In the genomic region with DNA sequence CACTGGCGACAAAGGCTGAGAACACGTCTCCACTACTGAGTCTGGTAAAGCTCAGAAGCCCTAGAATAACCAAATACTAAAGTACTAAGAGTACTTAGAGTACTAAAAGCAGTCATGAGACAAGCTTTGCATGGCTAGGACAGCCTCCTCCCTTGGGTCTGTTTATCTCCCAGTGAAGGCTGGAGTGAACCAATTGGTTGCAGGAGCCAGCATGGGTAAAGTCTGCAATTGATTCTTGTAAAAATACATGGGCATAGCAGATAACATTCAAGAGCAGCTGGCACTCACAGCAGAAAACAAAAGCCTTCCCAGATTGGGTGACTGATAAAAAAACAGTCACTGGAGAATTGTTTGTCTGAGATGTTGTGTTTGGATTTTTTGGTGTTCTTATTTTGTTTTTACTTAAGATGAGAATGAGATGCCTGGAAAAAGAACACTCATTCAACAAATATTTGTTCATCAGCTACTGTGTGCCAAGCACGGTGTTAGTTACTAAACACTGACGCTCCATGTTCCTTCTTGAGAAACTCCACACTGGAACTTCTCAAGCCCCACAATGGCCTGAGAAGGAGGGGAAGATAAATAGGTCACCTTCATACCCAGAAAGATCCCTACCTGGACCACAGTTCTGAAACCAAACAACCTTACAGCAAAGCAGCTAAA, we compare ENCODE assay signal across 18 cellular contexts. TPM values are rescaled to one million over a fixed set of nuclear protein-coding genes. Genes with fewer than 3 reads are reported as not detected.
DNase-seq lines count a peak whose midpoint lies in the region; ATAC-seq, FAIRE-seq and TF ChIP-seq lines count a peak whose summit lies in the region.
"Had no signal": no experiment of that assay in that cellular context is flagged by ENCODE, and none has a peak within 500 bp of the region (broad histone marks: within the 10 kb centered on the region; RNA-seq: fewer than 3 reads in every experiment).

No MANE protein-coding gene starts in this region.

- ATAC-seq in HepG2, result no peak
- no peak for ATAC-seq in aorta (ENCODE audit: low FRiP score)
- no peak for ATAC-seq in HG03139 (IDR thresholded peaks at IDR 0.05; ENCODE audit: unreplicated experiment)
- ATAC-seq: esophagus mucosa had no signal

- H3K4me2 ChIP-seq in HepG2 (ENCODE audit: low read depth, low read length) (no peak overlapping the region), endothelial cell of umbilical vein (ENCODE audit: insufficient read depth, low read length) (peak overlapping the region; percentile 72)

- FAIRE-seq in HepG2 (lab: Jason Lieb, UNC) (no peak), endothelial cell of umbilical vein (lab: Jason Lieb, UNC) (no peak)
- FAIRE-seq: GM18507, RCC 7860 had no signal

- intact Hi-C loops in HepG2 (cut with micrococcal nuclease; ENCODE audit: unreplicated experiment) (no loop called here), endothelial cell of umbilical vein (cut with micrococcal nuclease) (loop anchor here (1.0 kb wide), 1 partner anchor 21 kb away; no protein-coding TSS in a partner anchor), aorta (cut with DNase I) (no loop called here)

- POLR2A ChIA-PET in HepG2 (lab: Yijun Ruan, JAX) (no interaction called here), endothelial cell of umbilical vein (lab: Charles Lee) (interaction anchor here (1.5 kb wide), 1 partner anchor 38 kb away, joined by 6 read pairs; no protein-coding TSS in a partner anchor)

- peak overlapping the region; percentile 21 to 55 (median 55) for H3K4me3 ChIP-seq in liver (ENCODE audit: low read depth in 1 of 3, low read length in 3 of 3)
- H3K4me3 ChIP-seq in HepG2 (replicated peaks in 1 of 3; ENCODE audit: insufficient read depth in 1 of 3, low read depth in 2 of 3, low read length in 3 of 3), result no peak overlapping the region
- peak overlapping the region in 2 of 3 experiments; percentile 19 to 40 for H3K4me3 ChIP-seq in endothelial cell of umbilical vein (replicated peaks in 1 of 3; ENCODE audit: insufficient read depth in 1 of 3, low read depth in 1 of 3, low read length in 3 of 3)
- H3K4me3 ChIP-seq in aorta (ENCODE audit: low read length in 2 of 2), result no peak overlapping the region
- no peak overlapping the region for H3K4me3 ChIP-seq in effector memory CD4-positive, alpha-beta T cell (ENCODE audit: insufficient read depth, low read depth, low read length, poor library complexity, severe bottlenecking)
- H3K4me3 ChIP-seq: sigmoid colon had no signal

- peaks cover 1 to 48% (median 26%) of the 10 kb centered on the region in 4 donors for H3K4me1 ChIP-seq in liver (ENCODE audit: control insufficient read depth in 4 of 4, insufficient read depth in 4 of 4, low read length in 3 of 4)
- H3K4me1 ChIP-seq in HepG2 (ENCODE audit: insufficient read depth, low read length), result no peaks in the 10 kb centered on the region
- H3K4me1 ChIP-seq in endothelial cell of umbilical vein (ENCODE audit: control insufficient read depth, extremely low read depth, insufficient read depth, low read length), result peaks cover 30% of the 10 kb centered on the region
- H3K4me1 ChIP-seq in aorta (ENCODE audit: control insufficient read depth in 1 of 2, insufficient read depth in 2 of 2, low read length in 2 of 2), result peaks cover 3 to 8% of the 10 kb centered on the region in 2 donors
- H3K4me1 ChIP-seq in effector memory CD4-positive, alpha-beta T cell (ENCODE audit: control insufficient read depth, insufficient read depth, low read length, poor library complexity, severe bottlenecking), result peaks cover 11% of the 10 kb centered on the region

- no TSS peak for BruUV-seq in HepG2 (replicated peaks; lab: Mats Ljungman, UMichigan)
- no TSS peak for BruUV-seq in endothelial cell of umbilical vein (replicated peaks; lab: Mats Ljungman, UMichigan)

- no peak overlapping the region for H2AFZ ChIP-seq in HepG2 (ENCODE audit: low read length)
- H2AFZ ChIP-seq in endothelial cell of umbilical vein (ENCODE audit: low read depth, low read length), result peak overlapping the region; percentile 11

- H3K79me2 ChIP-seq in HepG2 (ENCODE audit: insufficient read depth, low read length) (no peaks in the 10 kb centered on the region), endothelial cell of umbilical vein (ENCODE audit: control insufficient read depth, insufficient read depth, low read length) (no peaks in the 10 kb centered on the region)

- H3K27ac ChIP-seq in liver (ENCODE audit: low read depth in 1 of 2, low read length in 2 of 2), result peak overlapping the region; percentile 94 to 98
- no peak overlapping the region for H3K27ac ChIP-seq in HepG2 (ENCODE audit: extremely low read length, insufficient read depth, low read length)
- H3K27ac ChIP-seq in endothelial cell of umbilical vein (ENCODE audit: insufficient read depth, low read depth, low read length), result peak overlapping the region; percentile 99
- peak overlapping the region; percentile 31 to 78 for H3K27ac ChIP-seq in aorta (ENCODE audit: low read depth in 1 of 2, low read length in 2 of 2)
- no peak overlapping the region for H3K27ac ChIP-seq in effector memory CD4-positive, alpha-beta T cell (ENCODE audit: insufficient read depth, low read length, poor library complexity, severe bottlenecking)
- H3K27ac ChIP-seq: sigmoid colon had no signal

- CTCF ChIA-PET in HepG2 (lab: Yijun Ruan, JAX; ENCODE audit: low intra/inter-chr PET ratio, low total read pairs), result no interaction called here
- CTCF ChIA-PET in endothelial cell of umbilical vein (lab: Charles Lee), result interaction anchor here (0.8 to 2.7 kb wide), 4 partner anchors 11 to 33 kb away, joined by 3 to 20 read pairs (median 6); a partner anchor contains a TSS

- no peaks in the 10 kb centered on the region for H3K9me1 ChIP-seq in endothelial cell of umbilical vein (replicated peaks; ENCODE audit: control insufficient read depth, extremely low read depth, insufficient read depth, low read length)

- H3K36me3 ChIP-seq in liver (ENCODE audit: control insufficient read depth in 4 of 4, insufficient read depth in 3 of 4, low read depth in 1 of 4, low read length in 3 of 4) (no peaks in the 10 kb centered on the region), HepG2 (replicated peaks in 1 of 2; ENCODE audit: control insufficient read depth in 1 of 2, insufficient read depth in 2 of 2, low read length in 2 of 2) (no peaks in the 10 kb centered on the region), endothelial cell of umbilical vein (ENCODE audit: control insufficient read depth in 2 of 2, extremely low read depth in 1 of 2, insufficient read depth in 2 of 2, low read length in 2 of 2) (no peaks in the 10 kb centered on the region), aorta (ENCODE audit: control insufficient read depth in 1 of 2, insufficient read depth in 2 of 2, low read length in 1 of 2) (no peaks in the 10 kb centered on the region)
- H3K36me3 ChIP-seq in effector memory CD4-positive, alpha-beta T cell (ENCODE audit: control insufficient read depth, insufficient read depth, low read length), result no peaks in the 10 kb centered on the region
- H3K36me3 ChIP-seq: sigmoid colon had no signal

- TF ChIP-seq POLR2A in HepG2 (IDR thresholded peaks at IDR 0.05; ENCODE audit: insufficient read depth in 1 of 2, low read depth in 2 of 2, low read length in 2 of 2), result no peak
- no peak for TF ChIP-seq POLR2A in endothelial cell of umbilical vein (IDR thresholded peaks at IDR 0.05; ENCODE audit: low read depth, low read length)

- H3K27me3 ChIP-seq in liver (ENCODE audit: control insufficient read depth in 4 of 4, insufficient read depth in 4 of 4, low read length in 3 of 4) (no peaks in the 10 kb centered on the region), HepG2 (ENCODE audit: control insufficient read depth in 1 of 2, insufficient read depth in 2 of 2, low read length in 2 of 2) (peaks cover 1 to 11% of the 10 kb centered on the region in 2 experiments; a peak in 1 of 5 replicates), endothelial cell of umbilical vein (ENCODE audit: control insufficient read depth in 2 of 2, insufficient read depth in 2 of 2, low read length in 2 of 2) (no peaks in the 10 kb centered on the region), aorta (ENCODE audit: control insufficient read depth in 1 of 2, insufficient read depth in 2 of 2, low read length in 1 of 2) (no peaks in the 10 kb centered on the region)
- no peaks in the 10 kb centered on the region for H3K27me3 ChIP-seq in effector memory CD4-positive, alpha-beta T cell (replicated peaks; ENCODE audit: control insufficient read depth, insufficient read depth, low read length, poor library complexity, severe bottlenecking)

- in situ Hi-C loops in HepG2 (cut with HindIII; ENCODE audit: extremely low pct_ligation_motif_present, low pct_unique_long_range_greater_than_20kb), result no loop called here

- no peak for TF ChIP-seq EP300 in HepG2 (IDR thresholded peaks at IDR 0.05; ENCODE audit: low read depth in 2 of 2, low read length in 2 of 2)
- TF ChIP-seq EP300 in HepG2 (CRISPR knock-in tag; IDR thresholded peaks at IDR 0.05; ENCODE audit: borderline replicate concordance), result no peak

- peak in 1 of 2 donors; percentile 40 for TF ChIP-seq RAD21 in liver (IDR thresholded peaks at IDR 0.05)
- no peak for TF ChIP-seq RAD21 in HepG2 (CRISPR knock-in tag; IDR thresholded peaks at IDR 0.05)

- DNase-seq in HepG2 (ENCODE audit: low spot score) (no peak), endothelial cell of umbilical vein (ENCODE audit: low read depth, low spot score) (peak; percentile 94), mucosa of gallbladder (ENCODE audit: low spot score) (peak; percentile 80), aorta (no peak), NCI-H2081 treated with DMSO at 0.1 percent for 48 hours (lab: John Stamatoyannopoulos, UW) (no peak)
- DNase-seq in effector memory CD4-positive, alpha-beta T cell, result no peak
- DNase-seq: activated naive CD8-positive, alpha-beta T cell treated with anti-CD3 and anti-CD28 coated beads, Interleukin-2, amount 10 ng/mL, durations not matched to agents 7 days and 5 days; activated T-cell treated with anti-CD3 and anti-CD28 coated beads, Interleukin-2, amount 50 U/mL, for 1 hour; hypothalamus; nephron progenitor cell; sigmoid colon; stimulated activated naive CD4-positive, alpha-beta T cell treated with Interleukin-2 at 50 U/mL for 16 hours had no signal

- H3K9me3 ChIP-seq in liver (ENCODE audit: control insufficient read depth in 4 of 4, low read length in 3 of 4), result no peaks in the 10 kb centered on the region
- no peaks in the 10 kb centered on the region for H3K9me3 ChIP-seq in HepG2 (ENCODE audit: low read length)
- no peaks in the 10 kb centered on the region for H3K9me3 ChIP-seq in endothelial cell of umbilical vein (replicated peaks; ENCODE audit: control insufficient read depth, insufficient read depth, low read length)
- no peaks in the 10 kb centered on the region for H3K9me3 ChIP-seq in aorta (ENCODE audit: control insufficient read depth, low read length)
- H3K9me3 ChIP-seq in effector memory CD4-positive, alpha-beta T cell (ENCODE audit: control insufficient read depth, low read length), result no peaks in the 10 kb centered on the region
- H3K9me3 ChIP-seq: sigmoid colon had no signal

- dilution Hi-C loops in endothelial cell of umbilical vein (cut with MboI; ENCODE audit: extremely low pct_ligation_motif_present, low sequenced_read_pairs), result no loop called here

- peak overlapping the region; percentile 59 to 99 for H3K9ac ChIP-seq in liver (ENCODE audit: low read depth in 1 of 2, low read length in 2 of 2)
- no peak overlapping the region for H3K9ac ChIP-seq in HepG2 (ENCODE audit: insufficient read depth, low read depth, low read length)
- peak overlapping the region; percentile 91 for H3K9ac ChIP-seq in endothelial cell of umbilical vein (replicated peaks; ENCODE audit: extremely low read depth, insufficient read depth, low read length)

- whole genome bisulfite sequencing in liver, result 34% methylated on average over 4 of the region's 4 CpGs
- WGBS in HepG2 (ENCODE audit: low lambda C conversion rate), result 3% methylated on average over 3 of the region's 4 CpGs
- 40% methylated on average over 4 of the region's 4 CpGs for WGBS in aorta, 2 donors

- no peak for TF ChIP-seq CTCF in liver (IDR thresholded peaks at IDR 0.05; ENCODE audit: low read depth, low read length, missing input control)
- no peak for TF ChIP-seq CTCF in HepG2 (CRISPR knock-in tag; IDR thresholded peaks at IDR 0.05)
- TF ChIP-seq CTCF in endothelial cell of umbilical vein (IDR thresholded peaks at IDR 0.05; ENCODE audit: extremely low read depth in 1 of 2, insufficient read depth in 1 of 2, low read depth in 1 of 2, low read length in 2 of 2), result no peak

- H4K20me1 ChIP-seq in HepG2 (ENCODE audit: insufficient read depth, low read length) (no peaks in the 10 kb centered on the region), endothelial cell of umbilical vein (replicated peaks; ENCODE audit: control insufficient read depth, extremely low read depth, insufficient read depth, low read length) (no peaks in the 10 kb centered on the region)

RNA-seq across cellular contexts. Expression of a gene that starts 3.7 kb away (rescaled TPM):
- 10 to 100 TPM in 1 of 2 donors, under 1 TPM in 1; 0.51 to 29.3 TPM for total RNA-seq in liver
- 10 to 100 TPM; 11.0 to 17.5 TPM for polyA plus RNA-seq in liver
- 0.02 TPM in 1 of 2 replicates, not detected in the other for total RNA-seq in HepG2 (2016; rRNA removed; fragmentation: Illumina TruSeq; extraction: Trizol)
- not detected in 2 replicates for total RNA-seq in HepG2 (2016; cell fraction: cytosol; rRNA removed; fragmentation: Illumina TruSeq; extraction: Trizol; ENCODE audit: low read depth)
- total RNA-seq in HepG2 (2016; cell fraction: insoluble cytoplasmic fraction; rRNA removed; fragmentation: Illumina TruSeq; extraction: Trizol), result not detected in 2 replicates
- total RNA-seq in HepG2 (2016; cell fraction: membrane; rRNA removed; fragmentation: Illumina TruSeq; extraction: Trizol), result not detected in 2 replicates
- not detected in 2 replicates for total RNA-seq in HepG2 (2016; cell fraction: nucleus; rRNA removed; fragmentation: Illumina TruSeq; extraction: Trizol)
- polyA plus RNA-seq in HepG2 (2011; rRNA removed), result 0.05 TPM in 1 of 2 replicates, not detected in the other
- 0.01 and 0.05 TPM in 2 replicates for polyA plus RNA-seq in HepG2 (2011; cell fraction: cytosol; rRNA removed)
- not detected in 2 replicates for polyA plus RNA-seq in HepG2 (2011; cell fraction: nucleus; rRNA removed)
- polyA plus RNA-seq in HepG2 (2012), result not detected in 2 replicates
- not detected in 2 replicates for polyA plus RNA-seq in HepG2 (2016; cell fraction: cytosol; fragmentation: Illumina TruSeq; extraction: Trizol; ENCODE audit: low read depth)
- not detected in 2 replicates for polyA plus RNA-seq in HepG2 (2016; cell fraction: insoluble cytoplasmic fraction; fragmentation: Illumina TruSeq; extraction: Trizol; ENCODE audit: low read depth)
- polyA plus RNA-seq in HepG2 (2016; cell fraction: membrane; fragmentation: Illumina TruSeq; extraction: Trizol; ENCODE audit: low read depth), result not detected in 2 replicates
- not detected in 2 replicates for polyA plus RNA-seq in HepG2 (2016; cell fraction: nucleus; fragmentation: Illumina TruSeq; extraction: Trizol; ENCODE audit: insufficient read depth, low read depth)
- polyA minus RNA-seq in HepG2 (2011; rRNA and poly(A)+ RNA removed; ENCODE audit: low replicate concordance), result 0.70 TPM in 1 of 2 replicates, not detected in the other
- not detected in 2 replicates for polyA minus RNA-seq in HepG2 (2011; cell fraction: cytosol; rRNA and poly(A)+ RNA removed)
- polyA minus RNA-seq in HepG2 (2011; cell fraction: nucleus; rRNA and poly(A)+ RNA removed), result not detected in 2 replicates
- 22.1 and 42.0 TPM in 2 replicates for total RNA-seq in endothelial cell of umbilical vein
- polyA plus RNA-seq in endothelial cell of umbilical vein, result 55.8 and 65.0 TPM in 2 replicates
- 33.7 and 34.7 TPM in 2 replicates for polyA plus RNA-seq in endothelial cell of umbilical vein (2011; cell fraction: cytosol; rRNA removed)
- 120 and 125 TPM in 2 replicates for polyA plus RNA-seq in endothelial cell of umbilical vein (2011; cell fraction: nucleus; rRNA removed)
- polyA plus RNA-seq in endothelial cell of umbilical vein (2012), result 3.6 and 7.9 TPM in 2 replicates
- polyA minus RNA-seq in endothelial cell of umbilical vein, result 176 and 196 TPM in 2 replicates
- polyA minus RNA-seq in endothelial cell of umbilical vein (2011; cell fraction: cytosol; rRNA and poly(A)+ RNA removed), result not detected
- polyA minus RNA-seq in endothelial cell of umbilical vein (2011; cell fraction: nucleus; rRNA and poly(A)+ RNA removed), result 126 and 158 TPM in 2 replicates
- 104 TPM for total RNA-seq in mucosa of gallbladder
- total RNA-seq in aorta, result 1 to 10 TPM; 1.9 to 3.8 TPM
- polyA plus RNA-seq in aorta, result 1 to 10 TPM; 2.6 to 9.8 TPM

RNA-seq across cellular contexts. Expression of a gene that starts 17.9 kb away (rescaled TPM):
- total RNA-seq in liver, result 1 to 10 TPM; 1.2 to 1.8 TPM
- under 1 TPM; 0.82 to 0.95 TPM for polyA plus RNA-seq in liver
- 0.71 and 0.98 TPM in 2 replicates for total RNA-seq in HepG2 (2016; rRNA removed; fragmentation: Illumina TruSeq; extraction: Trizol)
- 0.26 and 0.30 TPM in 2 replicates for total RNA-seq in HepG2 (2016; cell fraction: cytosol; rRNA removed; fragmentation: Illumina TruSeq; extraction: Trizol; ENCODE audit: low read depth)
- 1.0 and 1.1 TPM in 2 replicates for total RNA-seq in HepG2 (2016; cell fraction: insoluble cytoplasmic fraction; rRNA removed; fragmentation: Illumina TruSeq; extraction: Trizol)
- 0.38 and 0.71 TPM in 2 replicates for total RNA-seq in HepG2 (2016; cell fraction: membrane; rRNA removed; fragmentation: Illumina TruSeq; extraction: Trizol)
- total RNA-seq in HepG2 (2016; cell fraction: nucleus; rRNA removed; fragmentation: Illumina TruSeq; extraction: Trizol), result 0.72 and 0.81 TPM in 2 replicates
- polyA plus RNA-seq in HepG2 (2011; rRNA removed), result 0.33 and 0.40 TPM in 2 replicates
- polyA plus RNA-seq in HepG2 (2011; cell fraction: cytosol; rRNA removed), result 0.27 and 0.40 TPM in 2 replicates
- 0.27 and 0.28 TPM in 2 replicates for polyA plus RNA-seq in HepG2 (2011; cell fraction: nucleus; rRNA removed)
- 0.37 and 0.51 TPM in 2 replicates for polyA plus RNA-seq in HepG2 (2012)
- polyA plus RNA-seq in HepG2 (2016; cell fraction: cytosol; fragmentation: Illumina TruSeq; extraction: Trizol; ENCODE audit: low read depth), result 0.05 and 0.06 TPM in 2 replicates
- polyA plus RNA-seq in HepG2 (2016; cell fraction: insoluble cytoplasmic fraction; fragmentation: Illumina TruSeq; extraction: Trizol; ENCODE audit: low read depth), result 0.51 and 0.69 TPM in 2 replicates
- polyA plus RNA-seq in HepG2 (2016; cell fraction: membrane; fragmentation: Illumina TruSeq; extraction: Trizol; ENCODE audit: low read depth), result 0.10 and 0.13 TPM in 2 replicates
- polyA plus RNA-seq in HepG2 (2016; cell fraction: nucleus; fragmentation: Illumina TruSeq; extraction: Trizol; ENCODE audit: insufficient read depth, low read depth), result 0.37 and 0.45 TPM in 2 replicates
- 0.56 and 3.8 TPM in 2 replicates for polyA minus RNA-seq in HepG2 (2011; rRNA and poly(A)+ RNA removed; ENCODE audit: low replicate concordance)
- polyA minus RNA-seq in HepG2 (2011; cell fraction: cytosol; rRNA and poly(A)+ RNA removed), result 0.40 and 0.62 TPM in 2 replicates
- polyA minus RNA-seq in HepG2 (2011; cell fraction: nucleus; rRNA and poly(A)+ RNA removed), result 1.4 and 1.6 TPM in 2 replicates
- total RNA-seq in endothelial cell of umbilical vein, result 2.3 and 3.0 TPM in 2 replicates
- 2.4 TPM in 2 replicates for polyA plus RNA-seq in endothelial cell of umbilical vein
- 1.1 and 1.7 TPM in 2 replicates for polyA plus RNA-seq in endothelial cell of umbilical vein (2011; cell fraction: cytosol; rRNA removed)
- polyA plus RNA-seq in endothelial cell of umbilical vein (2011; cell fraction: nucleus; rRNA removed), result 12.1 and 12.6 TPM in 2 replicates
- polyA plus RNA-seq in endothelial cell of umbilical vein (2012), result 1.2 and 1.3 TPM in 2 replicates
- 7.8 and 11.1 TPM in 2 replicates for polyA minus RNA-seq in endothelial cell of umbilical vein
- 1.1 TPM for polyA minus RNA-seq in endothelial cell of umbilical vein (2011; cell fraction: cytosol; rRNA and poly(A)+ RNA removed)
- polyA minus RNA-seq in endothelial cell of umbilical vein (2011; cell fraction: nucleus; rRNA and poly(A)+ RNA removed), result 24.5 and 31.8 TPM in 2 replicates
- total RNA-seq in mucosa of gallbladder, result 1.8 TPM
- total RNA-seq in aorta, result 1 to 10 TPM; 1.1 to 1.6 TPM
- under 1 TPM; 0.69 to 0.75 TPM for polyA plus RNA-seq in aorta

RNA-seq across cellular contexts. Expression of a gene that starts 25.5 kb away (rescaled TPM):
- total RNA-seq in liver, result 1 to 10 TPM; 2.4 to 7.7 TPM
- 1 to 10 TPM; 2.8 to 3.3 TPM for polyA plus RNA-seq in liver
- total RNA-seq in HepG2 (2016; rRNA removed; fragmentation: Illumina TruSeq; extraction: Trizol), result 5.7 and 6.6 TPM in 2 replicates
- total RNA-seq in HepG2 (2016; cell fraction: cytosol; rRNA removed; fragmentation: Illumina TruSeq; extraction: Trizol; ENCODE audit: low read depth), result 0.53 and 0.81 TPM in 2 replicates
- total RNA-seq in HepG2 (2016; cell fraction: insoluble cytoplasmic fraction; rRNA removed; fragmentation: Illumina TruSeq; extraction: Trizol), result 5.6 and 6.7 TPM in 2 replicates
- 1.3 and 1.5 TPM in 2 replicates for total RNA-seq in HepG2 (2016; cell fraction: membrane; rRNA removed; fragmentation: Illumina TruSeq; extraction: Trizol)
- 8.4 and 8.5 TPM in 2 replicates for total RNA-seq in HepG2 (2016; cell fraction: nucleus; rRNA removed; fragmentation: Illumina TruSeq; extraction: Trizol)
- 4.4 and 4.8 TPM in 2 replicates for polyA plus RNA-seq in HepG2 (2011; rRNA removed)
- polyA plus RNA-seq in HepG2 (2011; cell fraction: cytosol; rRNA removed), result 2.2 and 3.6 TPM in 2 replicates
- 4.4 and 4.6 TPM in 2 replicates for polyA plus RNA-seq in HepG2 (2011; cell fraction: nucleus; rRNA removed)
- polyA plus RNA-seq in HepG2 (2012), result 3.8 and 4.2 TPM in 2 replicates
- polyA plus RNA-seq in HepG2 (2016; cell fraction: cytosol; fragmentation: Illumina TruSeq; extraction: Trizol; ENCODE audit: low read depth), result 0.15 and 0.20 TPM in 2 replicates
- polyA plus RNA-seq in HepG2 (2016; cell fraction: insoluble cytoplasmic fraction; fragmentation: Illumina TruSeq; extraction: Trizol; ENCODE audit: low read depth), result 5.4 and 5.9 TPM in 2 replicates
- 0.49 and 0.59 TPM in 2 replicates for polyA plus RNA-seq in HepG2 (2016; cell fraction: membrane; fragmentation: Illumina TruSeq; extraction: Trizol; ENCODE audit: low read depth)
- 4.6 and 5.1 TPM in 2 replicates for polyA plus RNA-seq in HepG2 (2016; cell fraction: nucleus; fragmentation: Illumina TruSeq; extraction: Trizol; ENCODE audit: insufficient read depth, low read depth)
- 7.4 and 25.4 TPM in 2 replicates for polyA minus RNA-seq in HepG2 (2011; rRNA and poly(A)+ RNA removed; ENCODE audit: low replicate concordance)
- polyA minus RNA-seq in HepG2 (2011; cell fraction: cytosol; rRNA and poly(A)+ RNA removed), result 2.7 and 4.1 TPM in 2 replicates
- polyA minus RNA-seq in HepG2 (2011; cell fraction: nucleus; rRNA and poly(A)+ RNA removed), result 24.7 and 28.3 TPM in 2 replicates
- 10.5 and 11.7 TPM in 2 replicates for total RNA-seq in endothelial cell of umbilical vein
- polyA plus RNA-seq in endothelial cell of umbilical vein, result 5.9 and 6.6 TPM in 2 replicates
- 5.3 and 5.7 TPM in 2 replicates for polyA plus RNA-seq in endothelial cell of umbilical vein (2011; cell fraction: cytosol; rRNA removed)
- 23.9 and 27.8 TPM in 2 replicates for polyA plus RNA-seq in endothelial cell of umbilical vein (2011; cell fraction: nucleus; rRNA removed)
- polyA plus RNA-seq in endothelial cell of umbilical vein (2012), result 6.5 and 9.0 TPM in 2 replicates
- 20.9 and 22.0 TPM in 2 replicates for polyA minus RNA-seq in endothelial cell of umbilical vein
- 10.0 TPM for polyA minus RNA-seq in endothelial cell of umbilical vein (2011; cell fraction: cytosol; rRNA and poly(A)+ RNA removed)
- 47.3 and 73.9 TPM in 2 replicates for polyA minus RNA-seq in endothelial cell of umbilical vein (2011; cell fraction: nucleus; rRNA and poly(A)+ RNA removed)
- total RNA-seq in mucosa of gallbladder, result 5.0 TPM
- 1 to 10 TPM; 7.2 to 8.1 TPM for total RNA-seq in aorta
- 1 to 10 TPM in 1 of 2 donors, under 1 TPM in 1; 0.50 to 3.0 TPM for polyA plus RNA-seq in aorta

RNA-seq across cellular contexts. Expression of a gene that starts 46.4 kb away (rescaled TPM):
- total RNA-seq in liver, result 1 to 10 TPM; 2.4 to 3.4 TPM
- 1 to 10 TPM in 1 of 2 donors, under 1 TPM in 1; 0.87 to 2.0 TPM for polyA plus RNA-seq in liver
- total RNA-seq in HepG2 (2016; rRNA removed; fragmentation: Illumina TruSeq; extraction: Trizol), result not detected in 2 replicates
- not detected in 2 replicates for total RNA-seq in HepG2 (2016; cell fraction: cytosol; rRNA removed; fragmentation: Illumina TruSeq; extraction: Trizol; ENCODE audit: low read depth)
- total RNA-seq in HepG2 (2016; cell fraction: insoluble cytoplasmic fraction; rRNA removed; fragmentation: Illumina TruSeq; extraction: Trizol), result not detected in 2 replicates
- total RNA-seq in HepG2 (2016; cell fraction: membrane; rRNA removed; fragmentation: Illumina TruSeq; extraction: Trizol), result not detected in 2 replicates
- not detected in 2 replicates for total RNA-seq in HepG2 (2016; cell fraction: nucleus; rRNA removed; fragmentation: Illumina TruSeq; extraction: Trizol)
- polyA plus RNA-seq in HepG2 (2011; rRNA removed), result not detected in 2 replicates
- not detected in 2 replicates for polyA plus RNA-seq in HepG2 (2011; cell fraction: cytosol; rRNA removed)
- polyA plus RNA-seq in HepG2 (2011; cell fraction: nucleus; rRNA removed), result 0.12 TPM in 1 of 2 replicates, not detected in the other
- 0.07 TPM in 1 of 2 replicates, not detected in the other for polyA plus RNA-seq in HepG2 (2012)
- not detected in 2 replicates for polyA plus RNA-seq in HepG2 (2016; cell fraction: cytosol; fragmentation: Illumina TruSeq; extraction: Trizol; ENCODE audit: low read depth)
- polyA plus RNA-seq in HepG2 (2016; cell fraction: insoluble cytoplasmic fraction; fragmentation: Illumina TruSeq; extraction: Trizol; ENCODE audit: low read depth), result not detected in 2 replicates
- polyA plus RNA-seq in HepG2 (2016; cell fraction: membrane; fragmentation: Illumina TruSeq; extraction: Trizol; ENCODE audit: low read depth), result not detected in 2 replicates
- polyA plus RNA-seq in HepG2 (2016; cell fraction: nucleus; fragmentation: Illumina TruSeq; extraction: Trizol; ENCODE audit: insufficient read depth, low read depth), result not detected in 2 replicates
- polyA minus RNA-seq in HepG2 (2011; rRNA and poly(A)+ RNA removed; ENCODE audit: low replicate concordance), result not detected in 2 replicates
- polyA minus RNA-seq in HepG2 (2011; cell fraction: cytosol; rRNA and poly(A)+ RNA removed), result not detected in 2 replicates
- polyA minus RNA-seq in HepG2 (2011; cell fraction: nucleus; rRNA and poly(A)+ RNA removed), result not detected in 2 replicates
- total RNA-seq in endothelial cell of umbilical vein, result not detected in 2 replicates
- polyA plus RNA-seq in endothelial cell of umbilical vein, result not detected in 2 replicates
- polyA plus RNA-seq in endothelial cell of umbilical vein (2011; cell fraction: cytosol; rRNA removed), result not detected in 2 replicates
- polyA plus RNA-seq in endothelial cell of umbilical vein (2011; cell fraction: nucleus; rRNA removed), result not detected in 2 replicates
- not detected in 2 replicates for polyA plus RNA-seq in endothelial cell of umbilical vein (2012)
- polyA minus RNA-seq in endothelial cell of umbilical vein, result not detected in 2 replicates
- not detected for polyA minus RNA-seq in endothelial cell of umbilical vein (2011; cell fraction: cytosol; rRNA and poly(A)+ RNA removed)
- not detected in 2 replicates for polyA minus RNA-seq in endothelial cell of umbilical vein (2011; cell fraction: nucleus; rRNA and poly(A)+ RNA removed)
- total RNA-seq in mucosa of gallbladder, result 8.9 TPM
- total RNA-seq in aorta, result 1 to 10 TPM; 4.3 to 9.0 TPM
- polyA plus RNA-seq in aorta, result 1 to 10 TPM in 1 of 2 donors, under 1 TPM in 1; 0.88 to 1.1 TPM
- total RNA-seq: NCI-H460 had no signal

Comparison
In these comparisons a context has a peak if more than half of its experiments do, and no peak if none do; other contexts are left out.
1. H3K27ac ChIP-seq: peak in liver (2 of 2), endothelial cell of umbilical vein (single experiment) and aorta (2 of 2); none in HepG2 (single experiment) and effector memory CD4-positive, alpha-beta T cell (single experiment).
2. H3K4me3 ChIP-seq: peak in liver (3 of 3) and endothelial cell of umbilical vein (2 of 3); none in HepG2 (0 of 3), aorta (0 of 2) and effector memory CD4-positive, alpha-beta T cell (single experiment).
3. DNase-seq: peak in endothelial cell of umbilical vein (single experiment) and mucosa of gallbladder (single experiment); none in HepG2 (single experiment), aorta (0 of 2), NCI-H2081 treated with DMSO at 0.1 percent for 48 hours (single experiment) and effector memory CD4-positive, alpha-beta T cell (0 of 3).